In the genomic region with DNA sequence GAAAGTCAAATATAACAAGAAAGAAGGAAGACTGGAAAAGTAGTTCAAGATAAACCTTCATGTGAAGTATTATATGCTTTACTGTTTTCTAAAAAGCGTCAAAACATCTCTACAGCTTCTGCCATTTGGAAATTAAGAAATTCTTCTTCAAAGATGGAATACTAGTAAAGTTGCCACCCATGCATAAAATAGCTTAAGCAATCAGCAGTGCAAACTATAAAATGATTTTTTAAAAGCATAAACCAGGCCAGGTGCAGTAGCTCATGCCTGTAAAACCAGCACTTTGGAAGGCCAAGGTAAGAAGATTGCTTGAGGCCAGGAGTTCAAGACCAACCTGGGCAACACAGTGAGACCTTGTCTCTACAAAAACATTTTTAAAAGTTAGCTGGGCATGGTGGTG, we compare ENCODE assay signal across 22 cellular contexts.
DNase-seq lines count a peak whose midpoint lies in the region; ATAC-seq, FAIRE-seq and TF ChIP-seq lines count a peak whose summit lies in the region.
"Had no signal": no experiment of that assay in that cellular context is flagged by ENCODE, and none has a peak within 500 bp of the region (broad histone marks: within the 10 kb centered on the region; RNA-seq: fewer than 3 reads in every experiment).

No MANE protein-coding gene starts in this region.

- no peak for DNase-seq in H9
- no peak for DNase-seq in GM12878 (ENCODE audit: low read depth, low spot score)
- DNase-seq in trophoblast cell = no peak
- no peak for DNase-seq in stimulated activated naive B cell treated with anti-CD40 and anti-IgM and Interleukin-4, amounts not matched to agents 10 μg/mL and 1 μg/mL and 100 μg/mL, for 72 hours
- DNase-seq: 8988T; BE2C; C1 segment of cervical spinal cord; CD4-positive, alpha-beta memory T cell; CD4-positive, CD25-positive, alpha-beta regulatory T cell; CD8-positive, alpha-beta memory T cell; COR-L47; DMS 273 treated with DMSO at 0.1 percent for 48 hours; DMS153; DMS53; DMS79 had no signal

- H3K23ac ChIP-seq in H9 (ENCODE audit: insufficient read length, low read depth, low read length) = no peak overlapping the region
- no peak overlapping the region for H3K23ac ChIP-seq in trophoblast cell (ENCODE audit: low read length)

- no peak for TF ChIP-seq RAD21 in GM12878 (IDR thresholded peaks at IDR 0.05; ENCODE audit: insufficient read depth, low read depth, low read length)

- H3K9me3 ChIP-seq in H9 (ENCODE audit: control insufficient read depth, low read depth, low read length) (no peaks in the 10 kb centered on the region), GM12878 (replicated peaks; ENCODE audit: control insufficient read depth, insufficient read depth, low read length) (peaks cover 7% of the 10 kb centered on the region; the same call in 2 of the 3 replicates), neutrophil (no peaks in the 10 kb centered on the region), trophoblast cell (ENCODE audit: insufficient read depth, low read depth, low read length) (peaks cover 2% of the 10 kb centered on the region)
- H3K9me3 ChIP-seq: BE2C had no signal

- no TSS peak for BruUV-seq in GM12878 (replicated peaks; lab: Mats Ljungman, UMichigan)

- no peak overlapping the region for H4K5ac ChIP-seq in H9 (ENCODE audit: insufficient read length, low read depth, low read length)

- no peak overlapping the region for H3K27ac ChIP-seq in H9 (ENCODE audit: insufficient read length, low read depth, low read length)
- H3K27ac ChIP-seq in GM12878 (ENCODE audit: control insufficient read depth, insufficient read depth) = no peak overlapping the region
- peak overlapping the region; percentile 37 for H3K27ac ChIP-seq in neutrophil
- H3K27ac ChIP-seq in trophoblast cell (ENCODE audit: low read depth, low read length) = no peak overlapping the region
- H3K27ac ChIP-seq: BLaER1 had no signal

- H2BK5ac ChIP-seq in H9 (ENCODE audit: insufficient read length, low read length) = no peak overlapping the region
- H2BK5ac ChIP-seq in trophoblast cell (ENCODE audit: low read depth, low read length, poor library complexity) = no peak overlapping the region

- TF ChIP-seq EP300 in GM12878 (IDR thresholded peaks at IDR 0.05; ENCODE audit: borderline replicate concordance in 1 of 2, control insufficient read depth in 1 of 2, low read depth in 2 of 2, low read length in 2 of 2) = no peak

- RAD21 ChIA-PET in GM12878 (lab: Charles Lee; ENCODE audit: unreplicated experiment) = no interaction called here

- no peak overlapping the region for H3K4me2 ChIP-seq in H9 (ENCODE audit: insufficient read depth, insufficient read length, low read length)
- no peak overlapping the region for H3K4me2 ChIP-seq in GM12878 (ENCODE audit: control insufficient read depth, insufficient read depth)
- no peak overlapping the region for H3K4me2 ChIP-seq in trophoblast cell (ENCODE audit: low read length)
- H3K4me2 ChIP-seq: BLaER1 had no signal

- peaks cover 12% of the 10 kb centered on the region for H3K79me2 ChIP-seq in H9 (ENCODE audit: insufficient read depth, low read length)
- H3K79me2 ChIP-seq in GM12878 (ENCODE audit: control insufficient read depth, insufficient read depth, low read length) = peaks cover 9% of the 10 kb centered on the region
- no peaks in the 10 kb centered on the region for H3K79me2 ChIP-seq in trophoblast cell (ENCODE audit: control insufficient read depth, insufficient read depth, low read length, poor library complexity)

- H3K4me3 Mint-ChIP-seq in H9 = no peak overlapping the region
- no peak overlapping the region for H3K4me3 Mint-ChIP-seq in stimulated activated naive B cell treated with anti-CD40 and anti-IgM and Interleukin-4, amounts not matched to agents 10 μg/mL and 1 μg/mL and 100 μg/mL, for 72 hours
- H3K4me3 Mint-ChIP-seq: CD14-positive monocyte; CD4-positive, alpha-beta memory T cell; CD4-positive, CD25-positive, alpha-beta regulatory T cell; CD8-positive, alpha-beta memory T cell had no signal

- H3K14ac ChIP-seq in H9 (ENCODE audit: insufficient read depth, low read length) (no peak overlapping the region), trophoblast cell (ENCODE audit: low read length) (no peak overlapping the region)

- H4K91ac ChIP-seq in H9 (ENCODE audit: insufficient read length, low read depth, low read length) (no peak overlapping the region), trophoblast cell (ENCODE audit: low read depth, low read length) (no peak overlapping the region)

- no peak overlapping the region for H2BK20ac ChIP-seq in H9 (ENCODE audit: low read depth, low read length, poor library complexity, severe bottlenecking)

- H3T11ph ChIP-seq in H9 (ENCODE audit: low read length) = no peak overlapping the region

- H3K4me3 ChIP-seq in GM12878 (no peak overlapping the region), neutrophil (ENCODE audit: low read depth in 1 of 2, low read length in 1 of 2) (no peak overlapping the region), trophoblast cell (ENCODE audit: low read depth, low read length) (no peak overlapping the region)
- H3K4me3 ChIP-seq: BLaER1 had no signal

- intact Hi-C loops in GM12878 (cut with micrococcal nuclease; ENCODE audit: unreplicated experiment) = no loop called here

- no CpG with 5 or more reads among the region's 1 CpG for WGBS in H9 (ENCODE audit: extremely low coverage, insufficient read length, low lambda C conversion rate)
- WGBS in GM12878 (ENCODE audit: insufficient coverage, insufficient replicate concordance, low lambda C conversion rate, missing lambda C conversion rate) = 100% methylated on average over 1 of the region's 1 CpG
- WGBS in trophoblast cell (ENCODE audit: extremely low coverage, insufficient coverage, insufficient read length) = no CpG with 5 or more reads among the region's 1 CpG

- no peak overlapping the region for H2BK12ac ChIP-seq in H9 (ENCODE audit: insufficient read length, low read depth, low read length)
- H2BK12ac ChIP-seq in trophoblast cell (ENCODE audit: low read length) = no peak overlapping the region

- H2BK15ac ChIP-seq in H9 (ENCODE audit: low read depth, low read length) = no peak overlapping the region

- POLR2A ChIA-PET in GM12878 (lab: Charles Lee) = interaction anchor here (0.6 to 0.7 kb wide), 2 partner anchors 293 to 640 kb away, joined by 3 read pairs; no protein-coding TSS in a partner anchor

- TF ChIP-seq CTCF in H9 (conservative IDR thresholded peaks at IDR 0.05) (no peak), GM12878 (IDR thresholded peaks at IDR 0.05 in 2 of 3, conservative IDR thresholded peaks at IDR 0.05 in 1 of 3; ENCODE audit: control insufficient read depth in 2 of 3, extremely low read depth in 1 of 3, insufficient read depth in 1 of 3, low read depth in 3 of 3, low read length in 3 of 3) (no peak), neutrophil (IDR thresholded peaks at IDR 0.05) (no peak)

- SMC1A ChIA-PET in GM12878 (lab: Charles Lee; ENCODE audit: uncharacterized antibody, unreplicated experiment) = interaction anchor here (0.7 to 2.8 kb wide), 6 partner anchors 11 to 64 kb away, joined by 3 to 8 read pairs (median 3); no protein-coding TSS in a partner anchor

- H3K23me2 ChIP-seq in H9 (ENCODE audit: insufficient read length, low read depth, low read length, poor library complexity, severe bottlenecking) = no peaks in the 10 kb centered on the region

- in situ Hi-C loops in GM12878 (cut with MboI) = no loop called here

- ATAC-seq in GM12878 = no peak
- ATAC-seq in GM21529 (IDR thresholded peaks at IDR 0.05; ENCODE audit: unreplicated experiment) = no peak
- ATAC-seq in HG02970 (IDR thresholded peaks at IDR 0.05; ENCODE audit: low FRiP score, unreplicated experiment) = no peak
- ATAC-seq in stimulated activated naive B cell treated with anti-CD40 and anti-IgM and Interleukin-4, amounts not matched to agents 10 μg/mL and 1 μg/mL and 100 μg/mL, for 72 hours (replicated peaks) = no peak

- H3K4ac ChIP-seq in H9 (ENCODE audit: low read depth, low read length) (no peak overlapping the region), trophoblast cell (ENCODE audit: low read depth, low read length) (no peak overlapping the region)

- TF ChIP-seq POLR2A in GM12878 (IDR thresholded peaks at IDR 0.05; ENCODE audit: low read depth, low read length) = no peak

- H4K8ac ChIP-seq in H9 (replicated peaks; ENCODE audit: insufficient read length, low read depth, low read length) (no peak overlapping the region), trophoblast cell (ENCODE audit: low read depth, low read length) (no peak overlapping the region)

- H3K9me3 Mint-ChIP-seq in H9 = no peaks in the 10 kb centered on the region; a peak in 1 of 5 replicates
- H3K9me3 Mint-ChIP-seq in stimulated activated naive B cell treated with anti-CD40 and anti-IgM and Interleukin-4, amounts not matched to agents 10 μg/mL and 1 μg/mL and 100 μg/mL, for 72 hours = no peaks in the 10 kb centered on the region
- H3K9me3 Mint-ChIP-seq: CD4-positive, alpha-beta memory T cell; CD4-positive, CD25-positive, alpha-beta regulatory T cell; CD8-positive, alpha-beta memory T cell had no signal

- H3K56ac ChIP-seq in H9 (ENCODE audit: insufficient read length, low read depth, low read length) = no peak overlapping the region

- no peaks in the 10 kb centered on the region for H3K27me3 ChIP-seq in H9 (ENCODE audit: insufficient read depth, low read length)
- H3K27me3 ChIP-seq in GM12878 (replicated peaks in 1 of 2; ENCODE audit: control insufficient read depth in 2 of 2, insufficient read depth in 2 of 2, low read length in 1 of 2) = no peaks in the 10 kb centered on the region
- H3K27me3 ChIP-seq in neutrophil = no peaks in the 10 kb centered on the region
- H3K27me3 ChIP-seq in trophoblast cell (ENCODE audit: insufficient read depth, low read length) = no peaks in the 10 kb centered on the region
- H3K27me3 ChIP-seq: BE2C, BLaER1 had no signal

- peaks cover 23 to 29% of the 10 kb centered on the region in 2 experiments for H3K4me1 Mint-ChIP-seq in H9
- H3K4me1 Mint-ChIP-seq in stimulated activated naive B cell treated with anti-CD40 and anti-IgM and Interleukin-4, amounts not matched to agents 10 μg/mL and 1 μg/mL and 100 μg/mL, for 72 hours = peaks cover 9 to 20% of the 10 kb centered on the region in 2 donors

- H2AFZ ChIP-seq in H9 (ENCODE audit: low read length) = no peak overlapping the region
- H2AFZ ChIP-seq in GM12878 (ENCODE audit: control insufficient read depth, low read depth, low read length) = no peak overlapping the region
- no peak overlapping the region for H2AFZ ChIP-seq in trophoblast cell (ENCODE audit: insufficient read depth, low read length, poor library complexity)

- CTCF ChIA-PET in GM12878 (lab: Yijun Ruan, JAX) = interaction anchor here (1.0 to 1.3 kb wide), 3 partner anchors 13 to 276 kb away, joined by 3 read pairs; a partner anchor contains a TSS

- H4K20me1 ChIP-seq in H9 (ENCODE audit: control insufficient read depth, insufficient read depth, insufficient read length) (no peaks in the 10 kb centered on the region), GM12878 (ENCODE audit: control insufficient read depth, insufficient read depth) (no peaks in the 10 kb centered on the region)

- H3K79me1 ChIP-seq in H9 (ENCODE audit: insufficient read depth, low read depth, low read length, poor library complexity, severe bottlenecking) (peaks cover 3% of the 10 kb centered on the region), trophoblast cell (ENCODE audit: low read length) (no peaks in the 10 kb centered on the region)

- H2BK120ac ChIP-seq in H9 (ENCODE audit: low read depth, low read length, poor library complexity, severe bottlenecking) (no peak overlapping the region), trophoblast cell (ENCODE audit: insufficient read depth, low read length, poor library complexity) (no peak overlapping the region)

- H4K12ac ChIP-seq in trophoblast cell (ENCODE audit: low read depth, low read length) = no peak overlapping the region

- H3K36me3 Mint-ChIP-seq in H9 (ENCODE audit: insufficient read depth in 1 of 3, low read depth in 3 of 3) = peaks cover 0 to 6% (median 0%) of the 10 kb centered on the region in 3 experiments; a peak in 3 of 7 replicates
- H3K36me3 Mint-ChIP-seq in stimulated activated naive B cell treated with anti-CD40 and anti-IgM and Interleukin-4, amounts not matched to agents 10 μg/mL and 1 μg/mL and 100 μg/mL, for 72 hours = peaks cover 20 to 22% of the 10 kb centered on the region in 2 donors

- H3K36me3 ChIP-seq in GM12878 (ENCODE audit: control insufficient read depth in 2 of 2, insufficient read depth in 2 of 2, low read length in 1 of 2) (peaks cover 5 to 6% of the 10 kb centered on the region in 2 experiments; a peak in 3 of 4 replicates), neutrophil (peaks cover 21% of the 10 kb centered on the region), trophoblast cell (ENCODE audit: control insufficient read depth in 1 of 2, insufficient read depth in 2 of 2, low read length in 2 of 2) (peaks cover 0 to 2% of the 10 kb centered on the region in 2 experiments)
- H3K36me3 ChIP-seq: BE2C had no signal

- H3K18ac ChIP-seq in H9 (ENCODE audit: insufficient read length, low read depth, low read length) = no peak overlapping the region
- H3K18ac ChIP-seq in trophoblast cell (ENCODE audit: low read length) = no peak overlapping the region

- H3K4me1 ChIP-seq in H9 (ENCODE audit: insufficient read depth, low read length) (peaks cover 11% of the 10 kb centered on the region), GM12878 (ENCODE audit: control insufficient read depth, insufficient read depth, low read length) (no peaks in the 10 kb centered on the region; the same call in 1 of the 2 replicates), neutrophil (ENCODE audit: control insufficient read depth in 1 of 2, insufficient read depth in 1 of 2, low read depth in 1 of 2, low read length in 1 of 2) (peaks cover 6 to 8% of the 10 kb centered on the region in 2 experiments), trophoblast cell (ENCODE audit: control insufficient read depth in 1 of 2, insufficient read depth in 2 of 2, low read length in 2 of 2) (peaks cover 3 to 4% of the 10 kb centered on the region in 2 experiments)
- H3K4me1 ChIP-seq: BLaER1 had no signal

- FAIRE-seq in GM12878 (lab: Jason Lieb, UNC) = no peak
- FAIRE-seq: GM12891, GM19239 had no signal

- H3K9ac ChIP-seq in H9 (ENCODE audit: extremely low read depth, insufficient read length, low read length) (no peak overlapping the region), GM12878 (ENCODE audit: control insufficient read depth, insufficient read depth, low read length) (no peak overlapping the region), trophoblast cell (ENCODE audit: low read length) (no peak overlapping the region)
- H3K9ac ChIP-seq: BLaER1 had no signal

- peak overlapping the region in 2 of 3 experiments; percentile 79 to 89; a peak in 3 of 7 replicates for H3K27ac Mint-ChIP-seq in H9
- H3K27ac Mint-ChIP-seq in stimulated activated naive B cell treated with anti-CD40 and anti-IgM and Interleukin-4, amounts not matched to agents 10 μg/mL and 1 μg/mL and 100 μg/mL, for 72 hours = no peak overlapping the region
- H3K27ac Mint-ChIP-seq: CD4-positive, alpha-beta memory T cell had no signal

- no peaks in the 10 kb centered on the region for H3K27me3 Mint-ChIP-seq in H9 (ENCODE audit: low read depth)
- no peaks in the 10 kb centered on the region for H3K27me3 Mint-ChIP-seq in stimulated activated naive B cell treated with anti-CD40 and anti-IgM and Interleukin-4, amounts not matched to agents 10 μg/mL and 1 μg/mL and 100 μg/mL, for 72 hours
- H3K27me3 Mint-ChIP-seq: CD4-positive, alpha-beta memory T cell; CD4-positive, CD25-positive, alpha-beta regulatory T cell; CD8-positive, alpha-beta memory T cell had no signal

- no peak overlapping the region for H2AK5ac ChIP-seq in H9 (ENCODE audit: insufficient read length, low read length)
- H2AK5ac ChIP-seq in trophoblast cell (ENCODE audit: low read length) = no peak overlapping the region
